ENCODE assay signal across 13 cellular contexts in genomic region chr11:120613264-120614226, GRCh38.
A peak's percentile ranks its signal among the peaks of the same experiment; 100 is the strongest.
DNase-seq lines count a peak whose midpoint lies in the region; ATAC-seq and TF ChIP-seq lines count a peak whose summit lies in the region.
"Had no signal": no experiment of that assay in that cellular context is flagged by ENCODE, and none has a peak within 500 bp of the region (broad histone marks: within the 10 kb centered on the region; RNA-seq: fewer than 3 reads in every experiment).

No MANE protein-coding gene starts in this region.

- H3K9me3 ChIP-seq in Caco-2, result peaks cover 18% of the 10 kb centered on the region

- peak in 1 of 2 experiments; percentile 19 for TF ChIP-seq CTCF in Caco-2 (IDR thresholded peaks at IDR 0.05; ENCODE audit: insufficient read depth in 1 of 2, low read depth in 1 of 2, low read length in 1 of 2, severe bottlenecking in 1 of 2, unreplicated experiment in 1 of 2)
- TF ChIP-seq CTCF in CD14-positive monocyte (IDR thresholded peaks at IDR 0.05), result no peak

- H3K4me1 Mint-ChIP-seq in Caco-2 (ENCODE audit: low read depth, unreplicated experiment), result peaks cover 26% of the 10 kb centered on the region
- H3K4me1 Mint-ChIP-seq in IgD-negative memory B cell, result peaks cover 8 to 17% (median 10%) of the 10 kb centered on the region in 3 donors
- H3K4me1 Mint-ChIP-seq in CD14-positive monocyte, result no peaks in the 10 kb centered on the region

- ATAC-seq in GM19035 (IDR thresholded peaks at IDR 0.05; ENCODE audit: unreplicated experiment) (peak; percentile 56), HG02610 (IDR thresholded peaks at IDR 0.05; ENCODE audit: unreplicated experiment) (peak; percentile 58), sciatic nerve (no peak)

- H3K36me3 ChIP-seq in Caco-2 (ENCODE audit: control insufficient read depth, insufficient read depth, low read length), result no peaks in the 10 kb centered on the region

- H3K36me3 Mint-ChIP-seq in Caco-2 (ENCODE audit: insufficient read depth, unreplicated experiment), result no peaks in the 10 kb centered on the region
- peaks cover 1% of the 10 kb centered on the region for H3K36me3 Mint-ChIP-seq in IgD-negative memory B cell
- H3K36me3 Mint-ChIP-seq in CD14-positive monocyte, result no peaks in the 10 kb centered on the region

- H3K27me3 ChIP-seq in Caco-2 (replicated peaks; ENCODE audit: control insufficient read depth, insufficient read depth, low read length), result no peaks in the 10 kb centered on the region

- H3K4me1 ChIP-seq in Caco-2, result peaks cover 19% of the 10 kb centered on the region

- H3K9me3 Mint-ChIP-seq in Caco-2 (ENCODE audit: unreplicated experiment), result peaks cover 15% of the 10 kb centered on the region
- peaks cover 7 to 11% (median 9%) of the 10 kb centered on the region in 3 donors for H3K9me3 Mint-ChIP-seq in IgD-negative memory B cell
- H3K9me3 Mint-ChIP-seq in CD14-positive monocyte, result peaks cover 0 to 10% (median 6%) of the 10 kb centered on the region in 7 donors

- DNase-seq in Caco-2 (peak; percentile 48 to 69), dedifferentiated amniotic fluid mesenchymal stem cell (ENCODE audit: extremely low spot score) (no peak), CD14-positive monocyte (ENCODE audit: low spot score) (no peak), sciatic nerve (ENCODE audit: low spot score) (no peak), ecto neural progenitor cell (ENCODE audit: low spot score) (no peak)
- DNase-seq: head of caudate nucleus; nephron progenitor cell; Right ventricle myocardium superior; stimulated activated CD4-positive, alpha-beta T cell treated with anti-CD3 and anti-CD28 coated beads, Interleukin-4, amount 100 ng/mL, for 4 hours had no signal

- intact Hi-C loops in Caco-2 (cut with micrococcal nuclease; ENCODE audit: unreplicated experiment), result loop anchor here (5.0 kb wide), 1 partner anchor 86 kb away; no protein-coding TSS in a partner anchor
- intact Hi-C loops in CD14-positive monocyte (cut with micrococcal nuclease), result no loop called here
- intact Hi-C loops in sciatic nerve (cut with DNase I), result no loop called here

- peak overlapping the region; percentile 12 for H3K4me3 Mint-ChIP-seq in Caco-2 (ENCODE audit: unreplicated experiment)
- peak overlapping the region in 2 of 4 donors; percentile 74 to 82 for H3K4me3 Mint-ChIP-seq in IgD-negative memory B cell
- no peak overlapping the region for H3K4me3 Mint-ChIP-seq in CD14-positive monocyte
- H3K4me3 Mint-ChIP-seq: nephron progenitor cell had no signal

- H3K27me3 Mint-ChIP-seq in Caco-2 (ENCODE audit: insufficient read depth, unreplicated experiment) (no peaks in the 10 kb centered on the region), IgD-negative memory B cell (peaks cover 6% of the 10 kb centered on the region), CD14-positive monocyte (ENCODE audit: low read depth in 3 of 3) (peaks cover 2 to 4% (median 3%) of the 10 kb centered on the region in 3 donors)
- H3K27me3 Mint-ChIP-seq: central memory CD8-positive, alpha-beta T cell had no signal

- CTCF ChIA-PET in Caco-2 (lab: Charles Lee), result interaction anchor here (1.5 kb wide), 1 partner anchor 71 kb away, joined by 10 read pairs; no protein-coding TSS in a partner anchor

- BruUV-seq in Caco-2 (replicated peaks; lab: Mats Ljungman, UMichigan), result no TSS peak

- POLR2A ChIA-PET in Caco-2 (lab: Charles Lee), result no interaction called here

- H3K4me3 ChIP-seq in Caco-2 (ENCODE audit: low read depth, low read length), result no peak overlapping the region

- H3K27ac Mint-ChIP-seq in Caco-2 (ENCODE audit: unreplicated experiment), result no peak overlapping the region
- H3K27ac Mint-ChIP-seq in IgD-negative memory B cell, result peak overlapping the region in 2 of 3 donors; percentile 50 to 76
- H3K27ac Mint-ChIP-seq in CD14-positive monocyte, result peak overlapping the region in 1 of 7 donors; percentile 54
- H3K27ac Mint-ChIP-seq: nephron progenitor cell had no signal

Comparison
In these comparisons a context has a peak if more than half of its experiments do, and no peak if none do; other contexts are left out.
1. DNase-seq: peak in Caco-2 (2 of 2); none in dedifferentiated amniotic fluid mesenchymal stem cell (single experiment), CD14-positive monocyte (single experiment), sciatic nerve (single experiment) and ecto neural progenitor cell (single experiment).